In genomic region chr1:221327954-221328353, GRCh38 we compare ENCODE assay signal across 17 cellular contexts.
DNase-seq lines count a peak whose midpoint lies in the region; ATAC-seq and TF ChIP-seq lines count a peak whose summit lies in the region.
"Had no signal": no experiment of that assay in that cellular context is flagged by ENCODE, and none has a peak within 500 bp of the region (broad histone marks: within the 10 kb centered on the region; RNA-seq: fewer than 3 reads in every experiment).

No MANE protein-coding gene starts in this region.

- no peak for ATAC-seq in GM21367 (IDR thresholded peaks at IDR 0.05; ENCODE audit: unreplicated experiment)
- ATAC-seq in HG03196 (IDR thresholded peaks at IDR 0.05; ENCODE audit: unreplicated experiment) = no peak

- peaks cover 6% of the 10 kb centered on the region for H3K9me3 Mint-ChIP-seq in type B pancreatic cell

- H3K4me3 Mint-ChIP-seq in type B pancreatic cell = no peak overlapping the region
- H3K4me3 Mint-ChIP-seq: nephron progenitor cell had no signal

- no peak overlapping the region for H3K27ac Mint-ChIP-seq in type B pancreatic cell
- H3K27ac Mint-ChIP-seq: nephron progenitor cell had no signal

- DNase-seq in NCI-H1694 (lab: John Stamatoyannopoulos, UW) (peak; percentile 5), NCI-H524 treated with DMSO at 0.1 percent for 48 hours (lab: John Stamatoyannopoulos, UW) (peak; percentile 89), fibroblast of villous mesenchyme (ENCODE audit: low read depth) (peak; percentile 19), type B pancreatic cell (ENCODE audit: extremely low spot score, unreplicated experiment) (no peak)
- DNase-seq: activated effector memory CD4-positive, alpha-beta T cell treated with anti-CD3 and anti-CD28 coated beads, Interleukin-2, amount 50 U/mL, for 16 hours; cortex of kidney; DMS53; erythroblast; KG1; mammary epithelial cell; nephron progenitor cell; stimulated activated CD4-positive, alpha-beta T cell treated with anti-CD3 and anti-CD28 coated beads, Interleukin-15, amount 100 ng/mL, for 24 hours; T-helper 1 cell had no signal

- H3K4me3 ChIP-seq in HEK293 (ENCODE audit: low read depth, low read length) (no peak overlapping the region), fibroblast of villous mesenchyme (ENCODE audit: low read depth, low read length) (no peak overlapping the region)
- H3K4me3 ChIP-seq: ascending aorta had no signal

- H3K36me3 ChIP-seq in HEK293 (ENCODE audit: control insufficient read depth in 2 of 2, insufficient read depth in 1 of 2, low read length in 2 of 2) = no peaks in the 10 kb centered on the region
- H3K36me3 ChIP-seq: ascending aorta had no signal

- peaks cover 3% of the 10 kb centered on the region; the same call in 1 of the 2 replicates for H3K4me1 ChIP-seq in HEK293 (ENCODE audit: control insufficient read depth, insufficient read depth, low read length)

- H3K4me1 Mint-ChIP-seq in type B pancreatic cell (ENCODE audit: unreplicated experiment) = no peaks in the 10 kb centered on the region

- no peaks in the 10 kb centered on the region for H3K9me3 ChIP-seq in HEK293 (ENCODE audit: control insufficient read depth, insufficient read depth, low read depth, low read length)

- POLR2A ChIA-PET in HEK293 (lab: Yijun Ruan, JAX) = no interaction called here

- CTCF ChIA-PET in HEK293 (lab: Yijun Ruan, JAX) = interaction anchor here (0.6 to 0.7 kb wide), 2 partner anchors 9 to 503 kb away, joined by 3 to 4 read pairs; no protein-coding TSS in a partner anchor

- no peaks in the 10 kb centered on the region for H3K36me3 Mint-ChIP-seq in type B pancreatic cell

- peaks cover 11% of the 10 kb centered on the region for H3K27me3 Mint-ChIP-seq in type B pancreatic cell

- H3K27ac ChIP-seq in HEK293 (ENCODE audit: extremely low read depth, low read depth, low read length) = no peak overlapping the region
- H3K27ac ChIP-seq: ascending aorta had no signal

- TF ChIP-seq CTCF in HEK293 (tag by site-specific recombination; IDR thresholded peaks at IDR 0.05) = no peak
- no peak for TF ChIP-seq CTCF in fibroblast of villous mesenchyme (IDR thresholded peaks at IDR 0.05; ENCODE audit: insufficient read depth, low read depth, low read length)
- TF ChIP-seq CTCF in type B pancreatic cell (conservative IDR thresholded peaks at IDR 0.05) = no peak

TF ChIP-seq in HEK293, 187 proteins besides CTCF, POLR2A, EP300 and RAD21 (continues in another document):
- TF ChIP-seq ZNF623 (tag by site-specific recombination; IDR thresholded peaks at IDR 0.05) (no peak), ZNF48 (tag by site-specific recombination; IDR thresholded peaks at IDR 0.05) (no peak), ZBTB21 (tag by site-specific recombination; IDR thresholded peaks at IDR 0.05) (no peak), ZNF157 (tag by site-specific recombination; IDR thresholded peaks at IDR 0.05) (no peak), ZNF23 (tag by site-specific recombination; IDR thresholded peaks at IDR 0.05; ENCODE audit: borderline replicate concordance) (no peak), SCRT1 (tag by site-specific recombination; IDR thresholded peaks at IDR 0.05; ENCODE audit: borderline replicate concordance) (no peak), OVOL3 (tag by site-specific recombination; IDR thresholded peaks at IDR 0.05) (0 out of 2 replicates have a peak, but pooled peaks have one; percentile 59), ZNF701 (tag by site-specific recombination; IDR thresholded peaks at IDR 0.05) (no peak), RBAK (tag by site-specific recombination; IDR thresholded peaks at IDR 0.05) (no peak), ZBTB6 (tag by site-specific recombination; IDR thresholded peaks at IDR 0.05) (no peak), ZNF121 (tag by site-specific recombination; IDR thresholded peaks at IDR 0.05) (no peak), ZNF677 (tag by site-specific recombination; IDR thresholded peaks at IDR 0.05) (no peak), ZNF132 (tag by site-specific recombination; IDR thresholded peaks at IDR 0.05; ENCODE audit: borderline replicate concordance) (no peak), PATZ1 (tag by site-specific recombination; IDR thresholded peaks at IDR 0.05) (no peak), ATF2 (tag by site-specific recombination; IDR thresholded peaks at IDR 0.05; ENCODE audit: low read depth) (no peak), ZBTB26 (tag by site-specific recombination; optimal IDR thresholded peaks at IDR 0.05) (no peak), GLIS1 (tag by site-specific recombination; IDR thresholded peaks at IDR 0.05) (no peak), ZNF10 (tag by site-specific recombination; IDR thresholded peaks at IDR 0.05) (no peak), ZSCAN16 (tag by site-specific recombination; IDR thresholded peaks at IDR 0.05) (no peak), KLF10 (tag by site-specific recombination; IDR thresholded peaks at IDR 0.05) (0 out of 2 replicates have a peak, but pooled peaks have one; percentile 14), ZNF510 (tag by site-specific recombination; IDR thresholded peaks at IDR 0.05; ENCODE audit: insufficient replicate concordance) (no peak), MZF1 (tag by site-specific recombination; IDR thresholded peaks at IDR 0.05; ENCODE audit: borderline replicate concordance) (peak; percentile 82; the same call in 1 of the 2 replicates), ZNF629 (tag by site-specific recombination; IDR thresholded peaks at IDR 0.05) (no peak), ZNF585B (tag by site-specific recombination; IDR thresholded peaks at IDR 0.05) (no peak), ZNF133 (tag by site-specific recombination; IDR thresholded peaks at IDR 0.05) (no peak), GLIS2 (tag by site-specific recombination; IDR thresholded peaks at IDR 0.05) (no peak)
